6 cellular contexts compared by ENCODE assay signal in genomic region chr2:114057638-114058037, GRCh38.
"Had no signal": no experiment of that assay in that cellular context is flagged by ENCODE, and none has a peak within 500 bp of the region (broad histone marks: within the 10 kb centered on the region; RNA-seq: fewer than 3 reads in every experiment).

No MANE protein-coding gene starts in this region.

- ATAC-seq: HepG2, K562 had no signal

- H3K4me3 ChIP-seq: K562 had no signal

- DNase-seq: IMR-90, KBM-7, KG1 had no signal

- H3K27ac ChIP-seq: HL-60 had no signal
